In genomic region chr19:8831832-8832131, GRCh38 we compare ENCODE assay signal across 1 cellular context.
TF ChIP-seq lines count a peak whose summit lies in the region.

No MANE protein-coding gene starts in this region.

TF ChIP-seq in IMR-90, 13 proteins besides CTCF, POLR2A, EP300 and RAD21 (continued from another document):
- TF ChIP-seq USF2 (IDR thresholded peaks at IDR 0.05; ENCODE audit: low read depth, low read length) (no peak), RFX5 (IDR thresholded peaks at IDR 0.05; ENCODE audit: low read depth, low read length) (no peak), CHD1 (IDR thresholded peaks at IDR 0.05; ENCODE audit: low read depth, low read length) (no peak), ELK1 (IDR thresholded peaks at IDR 0.05; ENCODE audit: borderline replicate concordance, low read depth, low read length) (no peak), MAFK (IDR thresholded peaks at IDR 0.05; ENCODE audit: low read depth, low read length) (no peak), NFE2L2 (IDR thresholded peaks at IDR 0.05; ENCODE audit: low read depth, low read length) (no peak), RCOR1 (IDR thresholded peaks at IDR 0.05; ENCODE audit: insufficient replicate concordance, low read length) (no peak), BHLHE40 (IDR thresholded peaks at IDR 0.05; ENCODE audit: low read depth, low read length) (no peak), SMC3 (IDR thresholded peaks at IDR 0.05; ENCODE audit: low read depth, low read length) (no peak), MAZ (IDR thresholded peaks at IDR 0.05; ENCODE audit: borderline replicate concordance, low read depth, low read length) (no peak), FOS (IDR thresholded peaks at IDR 0.05; ENCODE audit: low read depth, low read length) (no peak)
